ENCODE assay signal across 15 cellular contexts in genomic region chr13:91307887-91308286, GRCh38. TPM values are rescaled to one million over a fixed set of nuclear protein-coding genes. Genes with fewer than 3 reads are reported as not detected.
A peak's percentile ranks its signal among the peaks of the same experiment; 100 is the strongest.
DNase-seq lines count a peak whose midpoint lies in the region; ATAC-seq, FAIRE-seq and TF ChIP-seq lines count a peak whose summit lies in the region.
"Had no signal": no experiment of that assay in that cellular context is flagged by ENCODE, and none has a peak within 500 bp of the region (broad histone marks: within the 10 kb centered on the region; RNA-seq: fewer than 3 reads in every experiment).

No MANE protein-coding gene starts in this region.

- H2BK5ac ChIP-seq in H1 (ENCODE audit: low read depth, low read length): no peak overlapping the region

- no peak overlapping the region for H2BK120ac ChIP-seq in H1 (replicated peaks; ENCODE audit: low read depth, low read length)

- no peak overlapping the region for H2BK12ac ChIP-seq in H1 (ENCODE audit: low read depth, low read length)

- POLR2A ChIA-PET in H1 (lab: Charles Lee; ENCODE audit: partially characterized antibody): no interaction called here

- peak; percentile 64 for ATAC-seq in stimulated activated naive CD8-positive, alpha-beta T cell treated with anti-CD3 and anti-CD28 coated beads, Interleukin-15, amount 100 ng/mL, for 72 hours
- no peak for ATAC-seq in stimulated activated naive CD8-positive, alpha-beta T cell treated with anti-CD3 and anti-CD28 coated beads, Interleukin-15, Interleukin-2, amounts not matched to agents 100 U/mL and 50 U/mL, for 24 hours

- H3K4me1 Mint-ChIP-seq in stimulated activated naive CD8-positive, alpha-beta T cell treated with anti-CD3 and anti-CD28 coated beads, Interleukin-15, amount 100 ng/mL, for 72 hours: peaks cover 10% of the 10 kb centered on the region

- H3K4ac ChIP-seq in H1 (replicated peaks; ENCODE audit: insufficient read length, low read depth, low read length): no peak overlapping the region

- WGBS in H1 (ENCODE audit: extremely low coverage in 1 of 2, insufficient coverage in 1 of 2, insufficient read length in 1 of 2, insufficient replicate concordance in 2 of 2, low coverage in 1 of 2, low lambda C conversion rate in 2 of 2, missing lambda C conversion rate in 1 of 2), 2 experiments: 90% methylated on average over 2 of the region's 2 CpGs; no CpG with 5 or more reads in 1 of the 2 experiments

- no peaks in the 10 kb centered on the region for H4K20me1 ChIP-seq in Loucy (ENCODE audit: insufficient read depth, low read length, poor library complexity, severe bottlenecking)
- no peaks in the 10 kb centered on the region for H4K20me1 ChIP-seq in H1 (replicated peaks in 1 of 2; ENCODE audit: control insufficient read depth in 1 of 2, insufficient read depth in 2 of 2, low read length in 2 of 2)
- H4K20me1 ChIP-seq in MM.1S (ENCODE audit: insufficient read depth, low read length): no peaks in the 10 kb centered on the region

- CTCF ChIA-PET in H1 (lab: Charles Lee; ENCODE audit: partially characterized antibody): interaction anchor here (0.7 to 1.9 kb wide), 9 partner anchors 8 to 36 kb away, joined by 3 to 10 read pairs (median 3); no protein-coding TSS in a partner anchor

- H3K9me3 Mint-ChIP-seq in stimulated activated naive CD8-positive, alpha-beta T cell treated with anti-CD3 and anti-CD28 coated beads, Interleukin-15, amount 100 ng/mL, for 72 hours: no peaks in the 10 kb centered on the region
- H3K9me3 Mint-ChIP-seq: CD4-positive, alpha-beta T cell; IgD-negative memory B cell had no signal

- no peaks in the 10 kb centered on the region for H3K9me2 ChIP-seq in Loucy (replicated peaks; ENCODE audit: low read depth, low read length)
- no peaks in the 10 kb centered on the region for H3K9me2 ChIP-seq in MM.1S (replicated peaks; ENCODE audit: insufficient read depth, low read length)

- no peak for TF ChIP-seq POLR2A in H1 (IDR thresholded peaks at IDR 0.05; ENCODE audit: control extremely low read depth in 1 of 2, low read depth in 2 of 2, low read length in 2 of 2)

- H3K27me3 Mint-ChIP-seq in stimulated activated naive CD8-positive, alpha-beta T cell treated with anti-CD3 and anti-CD28 coated beads, Interleukin-15, amount 100 ng/mL, for 72 hours: peaks cover 13% of the 10 kb centered on the region
- H3K27me3 Mint-ChIP-seq: B cell, IgD-negative memory B cell had no signal

- H3K18ac ChIP-seq in H1 (ENCODE audit: extremely low read depth, low read length): no peak overlapping the region

- H3K27ac Mint-ChIP-seq in stimulated activated naive CD8-positive, alpha-beta T cell treated with anti-CD3 and anti-CD28 coated beads, Interleukin-15, amount 100 ng/mL, for 72 hours: no peak overlapping the region
- H3K27ac Mint-ChIP-seq: B cell; CD4-positive, alpha-beta T cell; IgD-negative memory B cell had no signal

- H3K27me3 ChIP-seq in Loucy (ENCODE audit: insufficient read depth, low read length, poor library complexity, severe bottlenecking) (no peaks in the 10 kb centered on the region), H1 (replicated peaks in 1 of 4; ENCODE audit: control insufficient read depth in 3 of 4, extremely low read depth in 1 of 4, insufficient read depth in 3 of 4, low read length in 3 of 4) (no peaks in the 10 kb centered on the region), MM.1S (replicated peaks; ENCODE audit: insufficient read depth, low read length) (no peaks in the 10 kb centered on the region)

- H3K56ac ChIP-seq in H1 (replicated peaks; ENCODE audit: insufficient read length, low read depth, low read length): no peak overlapping the region

- TF ChIP-seq RAD21 in H1 (IDR thresholded peaks at IDR 0.05 in 1 of 2, conservative IDR thresholded peaks at IDR 0.05 in 1 of 2; ENCODE audit: low read depth in 2 of 2, low read length in 2 of 2): no peak

- no peak for TF ChIP-seq EP300 in H1 (IDR thresholded peaks at IDR 0.05; ENCODE audit: borderline replicate concordance in 1 of 2, low read depth in 2 of 2, low read length in 2 of 2)

- H3K79me2 ChIP-seq in Loucy (ENCODE audit: insufficient read depth, low read length) (no peaks in the 10 kb centered on the region), H1 (ENCODE audit: control insufficient read depth in 1 of 2, insufficient read depth in 2 of 2, low read length in 2 of 2) (no peaks in the 10 kb centered on the region), MM.1S (ENCODE audit: low read length) (no peaks in the 10 kb centered on the region)

- H2AFZ ChIP-seq in Loucy (ENCODE audit: low read length) (0 out of 2 replicates have a peak overlapping the region, but pooled peaks have one; percentile 40), H1 (ENCODE audit: low read length) (0 out of 2 replicates have a peak overlapping the region, but pooled peaks have one; percentile 57), MM.1S (ENCODE audit: low read length) (no peak overlapping the region)

- H2AK5ac ChIP-seq in H1 (ENCODE audit: low read depth, low read length): no peak overlapping the region

- H3K27ac ChIP-seq in H1 (ENCODE audit: low read depth, low read length) (no peak overlapping the region), MM.1S (ENCODE audit: low read length) (no peak overlapping the region)

- H3K14ac ChIP-seq in H1 (ENCODE audit: insufficient read length): no peak overlapping the region

- no peak overlapping the region for H3K4me3 Mint-ChIP-seq in stimulated activated naive CD8-positive, alpha-beta T cell treated with anti-CD3 and anti-CD28 coated beads, Interleukin-15, amount 100 ng/mL, for 72 hours
- H3K4me3 Mint-ChIP-seq: B cell; CD4-positive, alpha-beta T cell; IgD-negative memory B cell had no signal

- H4K5ac ChIP-seq in H1 (ENCODE audit: insufficient read length, low read depth, low read length): no peak overlapping the region

- no peak overlapping the region for H2BK15ac ChIP-seq in H1 (ENCODE audit: low read length)

- no peak overlapping the region for H2BK20ac ChIP-seq in H1 (ENCODE audit: low read length)

- H3F3A ChIP-seq in Loucy (ENCODE audit: low read depth): no peaks in the 10 kb centered on the region
- no peaks in the 10 kb centered on the region for H3F3A ChIP-seq in MM.1S (ENCODE audit: insufficient read depth, low read length)

- H3K9ac ChIP-seq in Loucy (ENCODE audit: low read depth, low read length, poor library complexity, severe bottlenecking) (no peak overlapping the region), H1 (replicated peaks in 1 of 4; ENCODE audit: extremely low read depth in 1 of 4, low read depth in 3 of 4, low read length in 3 of 4) (no peak overlapping the region), MM.1S (ENCODE audit: low read length) (no peak overlapping the region)

- TF ChIP-seq CTCF in Loucy (conservative IDR thresholded peaks at IDR 0.05; ENCODE audit: low read length) (no peak), H1 (IDR thresholded peaks at IDR 0.05; ENCODE audit: control extremely low read depth in 1 of 3, insufficient read depth in 1 of 3, low read depth in 1 of 3, low read length in 3 of 3) (no peak), MM.1S (IDR thresholded peaks at IDR 0.05; ENCODE audit: low read length) (no peak)

- H3K4me3 ChIP-seq in Loucy (ENCODE audit: low read length, poor library complexity, severe bottlenecking) (no peak overlapping the region), H1 (ENCODE audit: extremely low read depth in 1 of 4, insufficient read depth in 2 of 4, low read depth in 3 of 4, low read length in 4 of 4) (no peak overlapping the region), MM.1S (ENCODE audit: low read length) (no peak overlapping the region)

- H4K91ac ChIP-seq in H1 (replicated peaks; ENCODE audit: insufficient read length, low read length): no peak overlapping the region

- H4K8ac ChIP-seq in H1 (ENCODE audit: extremely low read depth, insufficient read depth, low read length): no peak overlapping the region

- H3K9me3 ChIP-seq in Loucy (ENCODE audit: insufficient read depth, low read depth, low read length) (no peaks in the 10 kb centered on the region), H1 (ENCODE audit: insufficient read depth in 2 of 2, low read depth in 1 of 2, low read length in 1 of 2) (no peaks in the 10 kb centered on the region), MM.1S (replicated peaks; ENCODE audit: insufficient read depth, low read length) (no peaks in the 10 kb centered on the region)

- no peak for DNase-seq in stimulated activated naive CD8-positive, alpha-beta T cell treated with anti-CD3 and anti-CD28 coated beads, Interleukin-15, amount 100 ng/mL, for 72 hours
- no peak for DNase-seq in stimulated activated naive CD8-positive, alpha-beta T cell treated with anti-CD3 and anti-CD28 coated beads, Interleukin-15, Interleukin-2, amounts not matched to agents 100 U/mL and 50 U/mL, for 24 hours
- DNase-seq in H1 (ENCODE audit: low read depth in 1 of 2, low spot score in 2 of 2): no peak
- no peak for DNase-seq in MM.1S
- DNase-seq in NK-92 treated with Interleukin-12 subunit alpha and Interleukin-12 subunit beta, amount 100 ng/mL, for 24 hours (lab: John Stamatoyannopoulos, UW): no peak
- no peak for DNase-seq in activated gamma-delta T cell treated with Interleukin-2 at 50 U/mL for 16 hours
- DNase-seq: C1 segment of cervical spinal cord; Calu3; CD4-positive, alpha-beta T cell; DMS 273 treated with DMSO at 0.1 percent for 48 hours; EL had no signal

- no peaks in the 10 kb centered on the region for H3K79me1 ChIP-seq in H1 (ENCODE audit: low read depth, low read length)

- no peak overlapping the region for H3K23ac ChIP-seq in H1 (ENCODE audit: insufficient read length)

- H3K4me1 ChIP-seq in Loucy (ENCODE audit: insufficient read depth, low read length, poor library complexity, severe bottlenecking) (no peaks in the 10 kb centered on the region), H1 (replicated peaks in 1 of 4; ENCODE audit: control insufficient read depth in 3 of 4, insufficient read depth in 4 of 4, low read length in 3 of 4) (no peaks in the 10 kb centered on the region), MM.1S (ENCODE audit: low read length) (no peaks in the 10 kb centered on the region)

- H3K36me3 ChIP-seq in Loucy (ENCODE audit: insufficient read depth, low read length): no peaks in the 10 kb centered on the region
- H3K36me3 ChIP-seq in H1 (ENCODE audit: control insufficient read depth in 2 of 4, insufficient read depth in 4 of 4, low read length in 3 of 4): no peaks in the 10 kb centered on the region
- no peaks in the 10 kb centered on the region for H3K36me3 ChIP-seq in MM.1S (replicated peaks; ENCODE audit: insufficient read depth, low read length)

- H3K23me2 ChIP-seq in H1 (ENCODE audit: low read depth, low read length): no peaks in the 10 kb centered on the region

- no peak for FAIRE-seq in H1 (lab: Jason Lieb, UNC)
- FAIRE-seq: H54 had no signal

- no peak overlapping the region for H3K4me2 ChIP-seq in Loucy (ENCODE audit: low read depth, low read length, poor library complexity, severe bottlenecking)
- H3K4me2 ChIP-seq in H1 (ENCODE audit: insufficient read depth in 1 of 2, low read depth in 2 of 2, low read length in 2 of 2): no peak overlapping the region
- H3K4me2 ChIP-seq in MM.1S (ENCODE audit: low read depth, low read length): no peak overlapping the region

RNA-seq across cellular contexts. Expression of gene MIR17HG, which starts 39.6 kb away (rescaled TPM):
- total RNA-seq in H1 (2021; fragmentation: NEBNext Ultra II Directional; extraction: Animal tissue kit (Norgen Biotek cat#: 25700)): 28.2 and 36.9 TPM in 2 replicates
- 7.6 and 11.5 TPM in 2 replicates for polyA plus RNA-seq in H1 (2011; rRNA removed)
- polyA plus RNA-seq in H1 (2011; cell fraction: cytosol; rRNA removed): 15.6 TPM
- 22.8 TPM for polyA plus RNA-seq in H1 (2011; cell fraction: nucleus; rRNA removed)
- 6.7 to 18.2 TPM (median 7.5 TPM) in 4 replicates for polyA plus RNA-seq in H1 (2012, experiment 1 of 2)
- 0.84 TPM for polyA plus RNA-seq in H1 (2012, experiment 2 of 2)
- polyA plus RNA-seq in H1 (2013, experiment 1 of 2): 20.9 TPM
- 16.5 TPM for polyA plus RNA-seq in H1 (2013, experiment 2 of 2)
- polyA minus RNA-seq in H1 (2011; rRNA and poly(A)+ RNA removed): 24.9 and 26.4 TPM in 2 replicates
- 6.1 TPM for polyA minus RNA-seq in H1 (2011; cell fraction: cytosol; rRNA and poly(A)+ RNA removed)
- polyA minus RNA-seq in H1 (2011; cell fraction: nucleus; rRNA and poly(A)+ RNA removed): 339 TPM
